Comparison of ENCODE assay signal across 1 cellular context in the genomic region with DNA sequence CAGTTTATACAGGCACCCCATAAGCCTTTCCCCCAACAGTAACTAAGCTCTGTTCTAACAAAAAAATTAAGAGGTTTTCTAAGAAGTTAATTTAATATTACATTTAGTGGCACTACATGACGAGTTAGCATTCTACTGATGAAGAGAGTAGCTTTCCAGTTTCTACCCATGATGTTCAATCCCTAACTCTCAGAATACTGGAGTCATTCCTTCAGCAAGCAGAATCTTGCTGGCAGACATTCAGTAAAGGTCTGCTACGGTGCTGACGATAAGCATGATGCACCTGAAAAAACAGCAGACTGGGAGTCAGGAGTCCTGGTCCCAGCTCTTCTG.
TF ChIP-seq lines count a peak whose summit lies in the region.

No MANE protein-coding gene starts in this region.

TF ChIP-seq in neural cell, 6 proteins besides CTCF, POLR2A, EP300 and RAD21 (continued from another document):
- no peak for TF ChIP-seq REST (IDR thresholded peaks at IDR 0.05; ENCODE audit: borderline replicate concordance)
- TF ChIP-seq SMC3 (conservative IDR thresholded peaks at IDR 0.05; ENCODE audit: poor library complexity) = no peak
- no peak for TF ChIP-seq MXI1 (conservative IDR thresholded peaks at IDR 0.05; ENCODE audit: poor library complexity, severe bottlenecking)
- TF ChIP-seq TAF1 (IDR thresholded peaks at IDR 0.05; ENCODE audit: low read depth) = no peak
